1 cellular context compared by ENCODE assay signal in the genomic region with DNA sequence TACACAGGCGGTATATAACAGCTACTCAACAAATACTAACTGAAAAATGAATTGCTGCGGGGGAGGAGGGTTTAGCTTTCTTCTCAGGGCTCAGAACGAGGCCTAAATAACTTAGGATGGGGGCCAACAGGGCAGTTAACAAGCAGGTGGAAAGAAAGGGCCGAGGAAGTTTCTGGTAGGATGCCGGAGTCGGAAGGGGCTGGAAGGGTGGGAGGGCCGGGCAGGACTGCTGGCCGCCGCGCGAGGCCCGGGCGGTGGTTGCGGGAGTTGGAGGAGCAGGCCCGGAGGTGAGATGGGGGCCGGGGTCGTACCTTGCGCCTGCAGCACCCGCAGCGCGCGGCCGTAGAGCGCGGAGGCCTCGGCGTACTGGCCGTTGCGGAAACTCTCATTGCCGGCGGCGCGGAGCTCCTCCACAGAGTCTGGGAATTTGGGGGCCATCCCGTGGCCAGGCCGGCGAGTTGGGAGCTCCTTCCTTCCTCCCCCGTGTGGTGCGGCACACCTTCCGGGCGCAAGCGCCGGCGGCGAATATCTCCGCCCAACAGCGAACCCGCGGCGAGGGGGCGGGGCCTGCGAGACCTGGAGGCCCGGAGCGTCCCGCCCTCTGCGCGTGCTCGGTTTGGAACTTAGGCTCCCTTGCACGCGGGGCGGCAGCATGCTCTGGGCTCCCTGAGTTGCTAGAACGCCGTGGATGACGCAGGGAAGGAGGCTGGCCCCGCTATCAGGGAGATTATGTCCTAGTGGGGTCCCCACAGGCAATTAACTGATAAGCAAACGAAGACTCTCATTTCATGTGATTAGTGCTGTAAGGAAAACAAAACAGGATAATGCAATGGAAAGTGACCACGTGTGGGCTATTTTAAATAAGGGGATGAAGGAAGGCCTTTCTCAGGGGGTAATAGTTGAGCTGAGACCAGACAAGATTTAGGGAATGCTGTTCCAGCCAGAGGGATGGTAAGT.
A peak's percentile ranks its signal among the peaks of the same experiment; 100 is the strongest.
TF ChIP-seq lines count a peak whose summit lies in the region.

A gene with protein sequence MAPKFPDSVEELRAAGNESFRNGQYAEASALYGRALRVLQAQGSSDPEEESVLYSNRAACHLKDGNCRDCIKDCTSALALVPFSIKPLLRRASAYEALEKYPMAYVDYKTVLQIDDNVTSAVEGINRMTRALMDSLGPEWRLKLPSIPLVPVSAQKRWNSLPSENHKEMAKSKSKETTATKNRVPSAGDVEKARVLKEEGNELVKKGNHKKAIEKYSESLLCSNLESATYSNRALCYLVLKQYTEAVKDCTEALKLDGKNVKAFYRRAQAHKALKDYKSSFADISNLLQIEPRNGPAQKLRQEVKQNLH (minus strand): TSS at position 502 of the 957 bp plus-strand sequence. CDS start 64 bp downstream, at position 438.

TF ChIP-seq in GM12878, 131 proteins besides CTCF, POLR2A, EP300 and RAD21 (continued from another document and continues in another):
- TF ChIP-seq, protein P1, sequence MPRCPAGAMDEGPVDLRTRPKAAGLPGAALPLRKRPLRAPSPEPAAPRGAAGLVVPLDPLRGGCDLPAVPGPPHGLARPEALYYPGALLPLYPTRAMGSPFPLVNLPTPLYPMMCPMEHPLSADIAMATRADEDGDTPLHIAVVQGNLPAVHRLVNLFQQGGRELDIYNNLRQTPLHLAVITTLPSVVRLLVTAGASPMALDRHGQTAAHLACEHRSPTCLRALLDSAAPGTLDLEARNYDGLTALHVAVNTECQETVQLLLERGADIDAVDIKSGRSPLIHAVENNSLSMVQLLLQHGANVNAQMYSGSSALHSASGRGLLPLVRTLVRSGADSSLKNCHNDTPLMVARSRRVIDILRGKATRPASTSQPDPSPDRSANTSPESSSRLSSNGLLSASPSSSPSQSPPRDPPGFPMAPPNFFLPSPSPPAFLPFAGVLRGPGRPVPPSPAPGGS (IDR thresholded peaks at IDR 0.05; ENCODE audit: borderline replicate concordance, insufficient read depth, low read depth, low read length, poor library complexity, severe bottlenecking): peak; percentile 16
- no peak for TF ChIP-seq MYB (IDR thresholded peaks at IDR 0.05; ENCODE audit: borderline replicate concordance, low read depth, low read length)
- TF ChIP-seq SREBF1 (IDR thresholded peaks at IDR 0.05; ENCODE audit: low read length): no peak
- TF ChIP-seq PML (IDR thresholded peaks at IDR 0.05; ENCODE audit: low read length): peak; percentile 85; the same call in 1 of the 2 replicates
- no peak for TF ChIP-seq TCF12 (IDR thresholded peaks at IDR 0.05; ENCODE audit: low read depth, low read length)
- no peak for TF ChIP-seq IRF3 (IDR thresholded peaks at IDR 0.05)
- peak; percentile 61; the same call in 1 of the 2 replicates for TF ChIP-seq TAF1 (IDR thresholded peaks at IDR 0.05; ENCODE audit: borderline replicate concordance, low read depth, low read length)
- no peak for TF ChIP-seq IRF5 (IDR thresholded peaks at IDR 0.05; ENCODE audit: borderline replicate concordance)
- TF ChIP-seq ZBTB33 (IDR thresholded peaks at IDR 0.05): no peak
- TF ChIP-seq FOXM1 (IDR thresholded peaks at IDR 0.05; ENCODE audit: low read depth, low read length): no peak
- TF ChIP-seq TCF3 (IDR thresholded peaks at IDR 0.05; ENCODE audit: borderline replicate concordance, insufficient read depth, low read depth, low read length): no peak
- TF ChIP-seq RELA (IDR thresholded peaks at IDR 0.05; ENCODE audit: borderline replicate concordance, partially characterized antibody): peak; percentile 62
- TF ChIP-seq LARP7 (IDR thresholded peaks at IDR 0.05): peak; percentile 85; the same call in 1 of the 2 replicates
- TF ChIP-seq NRF1 (conservative IDR thresholded peaks at IDR 0.05; ENCODE audit: low read depth, low read length): peak; percentile 65
- TF ChIP-seq ZZZ3 (IDR thresholded peaks at IDR 0.05; ENCODE audit: control insufficient read depth, insufficient read length, low read depth): no peak
- TF ChIP-seq CREB1 (IDR thresholded peaks at IDR 0.05; ENCODE audit: low read depth): peak; percentile 66; the same call in 1 of the 2 replicates
- TF ChIP-seq GABPA (IDR thresholded peaks at IDR 0.05; ENCODE audit: low read depth): no peak
- TF ChIP-seq RB1 (IDR thresholded peaks at IDR 0.05; ENCODE audit: borderline replicate concordance): no peak
- TF ChIP-seq MTA3 (IDR thresholded peaks at IDR 0.05; ENCODE audit: borderline replicate concordance, low read length): no peak
- TF ChIP-seq ZBTB4 (CRISPR knock-in tag; IDR thresholded peaks at IDR 0.05): no peak
- peak; percentile 29; the same call in 1 of the 2 replicates for TF ChIP-seq RAD51 (IDR thresholded peaks at IDR 0.05)
- no peak for TF ChIP-seq ZBTB40 (IDR thresholded peaks at IDR 0.05; ENCODE audit: borderline replicate concordance)
- TF ChIP-seq ZNF217 (IDR thresholded peaks at IDR 0.05): no peak
- TF ChIP-seq, protein P2, sequence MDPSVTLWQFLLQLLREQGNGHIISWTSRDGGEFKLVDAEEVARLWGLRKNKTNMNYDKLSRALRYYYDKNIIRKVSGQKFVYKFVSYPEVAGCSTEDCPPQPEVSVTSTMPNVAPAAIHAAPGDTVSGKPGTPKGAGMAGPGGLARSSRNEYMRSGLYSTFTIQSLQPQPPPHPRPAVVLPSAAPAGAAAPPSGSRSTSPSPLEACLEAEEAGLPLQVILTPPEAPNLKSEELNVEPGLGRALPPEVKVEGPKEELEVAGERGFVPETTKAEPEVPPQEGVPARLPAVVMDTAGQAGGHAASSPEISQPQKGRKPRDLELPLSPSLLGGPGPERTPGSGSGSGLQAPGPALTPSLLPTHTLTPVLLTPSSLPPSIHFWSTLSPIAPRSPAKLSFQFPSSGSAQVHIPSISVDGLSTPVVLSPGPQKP (IDR thresholded peaks at IDR 0.05; ENCODE audit: low read depth, low read length): no peak
- TF ChIP-seq, protein P3, sequence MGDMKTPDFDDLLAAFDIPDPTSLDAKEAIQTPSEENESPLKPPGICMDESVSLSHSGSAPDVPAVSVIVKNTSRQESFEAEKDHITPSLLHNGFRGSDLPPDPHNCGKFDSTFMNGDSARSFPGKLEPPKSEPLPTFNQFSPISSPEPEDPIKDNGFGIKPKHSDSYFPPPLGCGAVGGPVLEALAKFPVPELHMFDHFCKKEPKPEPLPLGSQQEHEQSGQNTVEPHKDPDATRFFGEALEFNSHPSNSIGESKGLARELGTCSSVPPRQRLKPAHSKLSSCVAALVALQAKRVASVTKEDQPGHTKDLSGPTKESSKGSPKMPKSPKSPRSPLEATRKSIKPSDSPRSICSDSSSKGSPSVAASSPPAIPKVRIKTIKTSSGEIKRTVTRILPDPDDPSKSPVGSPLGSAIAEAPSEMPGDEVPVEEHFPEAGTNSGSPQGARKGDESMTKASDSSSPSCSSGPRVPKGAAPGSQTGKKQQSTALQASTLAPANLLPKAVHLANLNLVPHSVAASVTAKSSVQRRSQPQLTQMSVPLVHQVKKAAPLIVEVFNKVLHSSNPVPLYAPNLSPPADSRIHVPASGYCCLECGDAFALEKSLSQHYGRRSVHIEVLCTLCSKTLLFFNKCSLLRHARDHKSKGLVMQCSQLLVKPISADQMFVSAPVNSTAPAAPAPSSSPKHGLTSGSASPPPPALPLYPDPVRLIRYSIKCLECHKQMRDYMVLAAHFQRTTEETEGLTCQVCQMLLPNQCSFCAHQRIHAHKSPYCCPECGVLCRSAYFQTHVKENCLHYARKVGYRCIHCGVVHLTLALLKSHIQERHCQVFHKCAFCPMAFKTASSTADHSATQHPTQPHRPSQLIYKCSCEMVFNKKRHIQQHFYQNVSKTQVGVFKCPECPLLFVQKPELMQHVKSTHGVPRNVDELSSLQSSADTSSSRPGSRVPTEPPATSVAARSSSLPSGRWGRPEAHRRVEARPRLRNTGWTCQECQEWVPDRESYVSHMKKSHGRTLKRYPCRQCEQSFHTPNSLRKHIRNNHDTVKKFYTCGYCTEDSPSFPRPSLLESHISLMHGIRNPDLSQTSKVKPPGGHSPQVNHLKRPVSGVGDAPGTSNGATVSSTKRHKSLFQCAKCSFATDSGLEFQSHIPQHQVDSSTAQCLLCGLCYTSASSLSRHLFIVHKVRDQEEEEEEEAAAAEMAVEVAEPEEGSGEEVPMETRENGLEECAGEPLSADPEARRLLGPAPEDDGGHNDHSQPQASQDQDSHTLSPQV (IDR thresholded peaks at IDR 0.05): no peak
- TF ChIP-seq ZNF207 (IDR thresholded peaks at IDR 0.05; ENCODE audit: borderline replicate concordance): peak; percentile 53; the same call in 1 of the 2 replicates
- no peak for TF ChIP-seq CBFB (IDR thresholded peaks at IDR 0.05; ENCODE audit: low read depth)
- no peak for TF ChIP-seq CEBPB (IDR thresholded peaks at IDR 0.05; ENCODE audit: borderline replicate concordance in 1 of 2, low read depth in 2 of 2, low read length in 2 of 2)
- TF ChIP-seq ZBED1 (IDR thresholded peaks at IDR 0.05; ENCODE audit: borderline replicate concordance): no peak
- peak; percentile 83 for TF ChIP-seq POLR2AphosphoS5 (IDR thresholded peaks at IDR 0.05; ENCODE audit: low read length)
- TF ChIP-seq SIN3A (IDR thresholded peaks at IDR 0.05; ENCODE audit: low read depth, low read length): 0 out of 2 replicates have a peak, but pooled peaks have one; percentile 46
- no peak for TF ChIP-seq STAT3 (IDR thresholded peaks at IDR 0.05; ENCODE audit: low read depth, low read length)
- no peak for TF ChIP-seq MTA2 (IDR thresholded peaks at IDR 0.05; ENCODE audit: low read depth)
